In genomic region chr2:190979906-190980629, GRCh38 we compare ENCODE assay signal across 8 cellular contexts. TPM values are rescaled to one million over a fixed set of nuclear protein-coding genes. Genes with fewer than 3 reads are reported as not detected.
DNase-seq lines count a peak whose midpoint lies in the region; ATAC-seq and TF ChIP-seq lines count a peak whose summit lies in the region.

No MANE protein-coding gene starts in this region.

- peak; percentile 36 for DNase-seq in fibroblast of the conjunctiva (ENCODE audit: low read depth)
- peak; percentile 69 for DNase-seq in sciatic nerve (ENCODE audit: low spot score)
- no peak for DNase-seq in stimulated activated CD4-positive, alpha-beta T cell treated with anti-CD3 and anti-CD28 coated beads, Interleukin-4, amount 100 ng/mL, for 24 hours
- no peak for DNase-seq in central memory CD4-positive, alpha-beta T cell
- no peak for DNase-seq in T-helper 9 cell

- intact Hi-C loops in sciatic nerve (cut with DNase I) = no loop called here

- ATAC-seq in sciatic nerve (peak; percentile 93), GM18520 (IDR thresholded peaks at IDR 0.05; ENCODE audit: unreplicated experiment) (no peak)

- in situ Hi-C loops in GM18951 (cut with MboI; ENCODE audit: low sequenced_read_pairs, unreplicated experiment) = no loop called here

- peak; percentile 28 for TF ChIP-seq POLR2A in GM18951 (IDR thresholded peaks at IDR 0.05; ENCODE audit: extremely low read depth, insufficient read depth, insufficient read length)

TF ChIP-seq in PFSK-1, 5 proteins besides CTCF, POLR2A, EP300 and RAD21:
- no peak for TF ChIP-seq TAF1 (IDR thresholded peaks at IDR 0.05; ENCODE audit: borderline replicate concordance, insufficient read depth, low read length)
- peak; percentile 22 for TF ChIP-seq FOXP2 (optimal IDR thresholded peaks at IDR 0.05; ENCODE audit: borderline replicate concordance, extremely low read depth, extremely low read length, insufficient read depth)
- TF ChIP-seq REST (IDR thresholded peaks at IDR 0.05; ENCODE audit: insufficient read depth in 1 of 2, low read depth in 2 of 2, low read length in 2 of 2) = peak in 1 of 2 experiments; percentile 61; a peak in 2 of 4 replicates
- TF ChIP-seq POLR2AphosphoS5 (IDR thresholded peaks at IDR 0.05; ENCODE audit: low read depth, low read length) = no peak
- TF ChIP-seq SIN3A (IDR thresholded peaks at IDR 0.05; ENCODE audit: borderline replicate concordance, insufficient read depth, low read length) = no peak

RNA-seq across cellular contexts. Expression of gene STAT1, which starts 33.9 kb away (rescaled TPM):
- polyA plus RNA-seq in PFSK-1 (2012; ENCODE audit: insufficient read length, low read depth) = 17.9 TPM
- total RNA-seq in sciatic nerve = 54.5 TPM

Comparison
In these comparisons a context has a peak if more than half of its experiments do, and no peak if none do; other contexts are left out.
1. DNase-seq: peak in fibroblast of the conjunctiva (single experiment) and sciatic nerve (single experiment); none in stimulated activated CD4-positive, alpha-beta T cell treated with anti-CD3 and anti-CD28 coated beads, Interleukin-4, amount 100 ng/mL, for 24 hours (single experiment), central memory CD4-positive, alpha-beta T cell (single experiment) and T-helper 9 cell (single experiment).